Comparison of ENCODE assay signal across 9 cellular contexts in the genomic region with DNA sequence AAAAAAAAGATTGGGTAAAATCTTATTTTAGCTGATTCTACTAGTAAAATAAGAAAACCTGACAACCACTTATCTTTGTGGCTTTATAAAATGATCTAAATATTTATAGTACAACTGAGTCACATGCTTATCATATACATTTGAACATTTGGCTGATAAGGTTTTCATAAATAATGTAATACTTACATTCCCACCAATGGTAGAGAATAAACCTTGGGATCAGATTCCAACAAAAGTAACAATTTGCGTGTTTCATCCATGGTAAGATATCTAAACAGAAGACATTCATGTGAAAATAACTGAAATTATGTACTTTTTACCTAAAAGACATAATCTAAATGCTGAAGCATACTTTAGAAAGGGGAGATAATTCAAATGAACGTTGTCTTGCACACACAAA.
"Had no signal": no experiment of that assay in that cellular context is flagged by ENCODE, and none has a peak within 500 bp of the region (broad histone marks: within the 10 kb centered on the region; RNA-seq: fewer than 3 reads in every experiment).

No MANE protein-coding gene starts in this region.

- H3K9ac ChIP-seq: GM23248 had no signal

- H2AFZ ChIP-seq: GM23248, GM23338 had no signal

- H3K9me3 ChIP-seq: HAP-1 had no signal

- H3K27ac ChIP-seq: GM23248 had no signal

- H3K4me1 ChIP-seq: HAP-1 had no signal

- H3K4me3 ChIP-seq: GM23248, GM23338, HAP-1 had no signal

- H3K4me2 ChIP-seq: GM23338 had no signal

- ATAC-seq: GM23338, HCT116 had no signal

- DNase-seq: GM23248, GOT3, H7, H9, HCEC 1CT, HFFc6 had no signal
